ENCODE assay signal across 9 cellular contexts in the genomic region with DNA sequence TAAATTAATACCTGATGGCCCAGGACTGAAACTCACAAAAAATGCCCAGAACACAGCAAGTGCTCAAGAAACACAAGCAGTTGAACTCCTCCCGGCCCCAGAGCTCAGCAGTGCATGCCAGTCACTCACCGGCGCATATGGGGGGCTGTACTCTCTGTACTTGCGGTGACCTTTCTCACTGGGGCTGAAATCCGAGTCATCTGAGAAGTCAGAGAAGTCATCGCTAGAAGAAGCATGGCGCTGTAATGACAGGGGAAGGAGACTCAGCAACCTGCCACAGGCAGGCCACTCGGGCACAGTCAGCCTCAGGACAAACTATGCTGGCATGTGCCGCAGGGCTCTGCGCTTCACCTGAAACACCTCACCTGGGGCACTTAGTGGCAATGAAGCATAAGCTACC. TPM values are rescaled to one million over a fixed set of nuclear protein-coding genes. Genes with fewer than 3 reads are reported as not detected.
DNase-seq lines count a peak whose midpoint lies in the region; ATAC-seq and TF ChIP-seq lines count a peak whose summit lies in the region.
"Had no signal": no experiment of that assay in that cellular context is flagged by ENCODE, and none has a peak within 500 bp of the region (broad histone marks: within the 10 kb centered on the region; RNA-seq: fewer than 3 reads in every experiment).

No MANE protein-coding gene starts in this region.

- DNase-seq in cardiac muscle cell (ENCODE audit: low read depth in 1 of 2, low spot score in 1 of 2) (peak in 1 of 2 donors; percentile 40), Right ventricle myocardium inferior (ENCODE audit: missing footprints) (no peak), RWPE1 (ENCODE audit: low spot score) (no peak), immature natural killer cell (peak in 1 of 3 donors; percentile 15), type B pancreatic cell (ENCODE audit: extremely low spot score, unreplicated experiment) (no peak), NCI-H1694 (lab: John Stamatoyannopoulos, UW) (no peak), SK-N-SH (no peak), NCI-H226 (no peak)

- H3K9me3 ChIP-seq in cardiac muscle cell (ENCODE audit: low read depth) (no peaks in the 10 kb centered on the region), SK-N-SH (no peaks in the 10 kb centered on the region)

- no peaks in the 10 kb centered on the region for H3K9me2 ChIP-seq in SK-N-SH

- peaks cover 31 to 52% of the 10 kb centered on the region in 2 donors for H3K4me1 Mint-ChIP-seq in immature natural killer cell
- peaks cover 40% of the 10 kb centered on the region for H3K4me1 Mint-ChIP-seq in type B pancreatic cell (ENCODE audit: unreplicated experiment)

- no peaks in the 10 kb centered on the region for H3K27me3 Mint-ChIP-seq in immature natural killer cell (ENCODE audit: low read depth in 3 of 3)
- no peaks in the 10 kb centered on the region for H3K27me3 Mint-ChIP-seq in type B pancreatic cell

- H3K4me1 ChIP-seq in cardiac muscle cell (ENCODE audit: low read depth) (peaks cover 37% of the 10 kb centered on the region), SK-N-SH (ENCODE audit: control insufficient read depth in 1 of 2, insufficient read depth in 2 of 2, low read depth in 1 of 2, low read length in 1 of 2) (no peaks in the 10 kb centered on the region; a peak in 1 of 4 replicates)

- H3K27ac Mint-ChIP-seq in immature natural killer cell (peak overlapping the region in 5 of 6 donors; percentile 69 to 94 (median 86)), type B pancreatic cell (peak overlapping the region; percentile 48)

- no peak for TF ChIP-seq RAD21 in SK-N-SH (IDR thresholded peaks at IDR 0.05; ENCODE audit: low read length)

- H3K27me3 ChIP-seq in cardiac muscle cell, result no peaks in the 10 kb centered on the region
- no peaks in the 10 kb centered on the region for H3K27me3 ChIP-seq in SK-N-SH (ENCODE audit: insufficient read depth)

- peak overlapping the region; percentile 81 for H3K27ac ChIP-seq in cardiac muscle cell
- H3K27ac ChIP-seq in RWPE1, result peak overlapping the region; percentile 73
- H3K27ac ChIP-seq in SK-N-SH (ENCODE audit: low read depth in 2 of 2, low read length in 1 of 2), result no peak overlapping the region; a peak in 1 of 4 replicates

- POLR2A ChIA-PET in RWPE1 (lab: Yijun Ruan, JAX; ENCODE audit: low non-redundant PET) (no interaction called here), SK-N-SH (lab: Yijun Ruan, JAX) (no interaction called here)

- H3K9ac ChIP-seq in SK-N-SH, result no peak overlapping the region

- H3K9me3 Mint-ChIP-seq in immature natural killer cell (no peaks in the 10 kb centered on the region), type B pancreatic cell (no peaks in the 10 kb centered on the region)
- H3K9me3 Mint-ChIP-seq: neural crest cell had no signal

- no peaks in the 10 kb centered on the region for H3F3A ChIP-seq in SK-N-SH (replicated peaks; ENCODE audit: insufficient read depth)

- H3K4me3 ChIP-seq in cardiac muscle cell (no peak overlapping the region), SK-N-SH (ENCODE audit: low read depth in 2 of 2, low read length in 1 of 2) (no peak overlapping the region)

- H3K4me3 Mint-ChIP-seq in immature natural killer cell (no peak overlapping the region), type B pancreatic cell (no peak overlapping the region)
- H3K4me3 Mint-ChIP-seq: neural crest cell had no signal

- no peak for ATAC-seq in Right ventricle myocardium inferior

- intact Hi-C loops in Right ventricle myocardium inferior (cut with DNase I), result no loop called here

- H2AFZ ChIP-seq in SK-N-SH (ENCODE audit: low read depth), result no peak overlapping the region

- peaks cover 71% of the 10 kb centered on the region for H3K79me2 ChIP-seq in SK-N-SH (ENCODE audit: insufficient read depth)

- no peak for TF ChIP-seq CTCF in cardiac muscle cell (IDR thresholded peaks at IDR 0.05; ENCODE audit: low read depth, low read length)
- no peak for TF ChIP-seq CTCF in RWPE1 (conservative IDR thresholded peaks at IDR 0.05; ENCODE audit: low read depth)
- TF ChIP-seq CTCF in type B pancreatic cell (conservative IDR thresholded peaks at IDR 0.05), result no peak
- TF ChIP-seq CTCF in SK-N-SH (IDR thresholded peaks at IDR 0.05), result no peak

- no peak overlapping the region for H3K4me2 ChIP-seq in SK-N-SH

- H4K20me1 ChIP-seq in SK-N-SH (ENCODE audit: insufficient read depth), result peaks cover 47% of the 10 kb centered on the region

- peaks cover 0 to 25% (median 10%) of the 10 kb centered on the region in 3 donors for H3K36me3 Mint-ChIP-seq in immature natural killer cell
- H3K36me3 Mint-ChIP-seq in type B pancreatic cell, result peaks cover 31% of the 10 kb centered on the region

- CTCF ChIA-PET in RWPE1 (lab: Yijun Ruan, JAX) (no interaction called here), SK-N-SH (lab: Yijun Ruan, JAX) (interaction anchor here (1.0 to 2.0 kb wide), 2 partner anchors 14 to 21 kb away, joined by 3 to 7 read pairs; no protein-coding TSS in a partner anchor)

- peaks cover 17% of the 10 kb centered on the region for H3K36me3 ChIP-seq in cardiac muscle cell
- H3K36me3 ChIP-seq in SK-N-SH (replicated peaks in 1 of 2; ENCODE audit: control insufficient read depth in 1 of 2, insufficient read depth in 2 of 2, low read length in 1 of 2), result peaks cover 17 to 34% of the 10 kb centered on the region in 2 experiments

- TF ChIP-seq EP300 in SK-N-SH (IDR thresholded peaks at IDR 0.05; ENCODE audit: borderline replicate concordance in 1 of 2, low read depth in 1 of 2, low read length in 1 of 2), result no peak

- WGBS in SK-N-SH (ENCODE audit: low lambda C conversion rate), result 93% methylated on average over 9 of the region's 10 CpGs

TF ChIP-seq in SK-N-SH, 30 proteins besides CTCF, POLR2A, EP300 and RAD21 (continues in another document):
- TF ChIP-seq RXRA (IDR thresholded peaks at IDR 0.05; ENCODE audit: borderline replicate concordance, low read depth), result no peak
- TF ChIP-seq ZBTB33 (IDR thresholded peaks at IDR 0.05; ENCODE audit: borderline replicate concordance, low read depth), result no peak
- no peak for TF ChIP-seq POLR2AphosphoS5 (IDR thresholded peaks at IDR 0.05; ENCODE audit: low read depth, low read length)
- TF ChIP-seq YY1 (IDR thresholded peaks at IDR 0.05; ENCODE audit: low read depth), result no peak
- no peak for TF ChIP-seq RCOR1 (IDR thresholded peaks at IDR 0.05; ENCODE audit: low read length)
- TF ChIP-seq PBX3 (IDR thresholded peaks at IDR 0.05), result no peak
- no peak for TF ChIP-seq SMC3 (IDR thresholded peaks at IDR 0.05; ENCODE audit: low read depth, low read length)
- TF ChIP-seq GATA2 (CRISPR knock-in tag; IDR thresholded peaks at IDR 0.05), result no peak

RNA-seq across cellular contexts. Expression of gene ZC3H4, which starts 19.7 kb away (rescaled TPM):
- total RNA-seq in cardiac muscle cell (23.2 and 34.6 TPM in 2 replicates), Right ventricle myocardium inferior (20.5 TPM), type B pancreatic cell (ENCODE audit: low replicate concordance) (59.9 and 71.4 TPM in 2 replicates)
- polyA plus RNA-seq in cardiac muscle cell (4.2 and 5.0 TPM in 2 replicates), immature natural killer cell (1 to 10 TPM in 2 of 3 donors, under 1 TPM in 1; 0.04 to 2.3 (median 1.1) TPM), SK-N-SH (2012; rRNA removed) (3.9 and 7.6 TPM in 2 replicates)
- polyA plus RNA-seq in SK-N-SH (2012; cell fraction: cytosol; rRNA removed), result 4.6 and 5.7 TPM in 2 replicates
- 14.8 and 20.3 TPM in 2 replicates for polyA plus RNA-seq in SK-N-SH (2012; cell fraction: nucleus; rRNA removed)

RNA-seq across cellular contexts. Expression of gene SAE1, which starts 36.8 kb away (rescaled TPM):
- total RNA-seq in cardiac muscle cell (128 and 148 TPM in 2 replicates), Right ventricle myocardium inferior (45.1 TPM), type B pancreatic cell (ENCODE audit: low replicate concordance) (102 and 155 TPM in 2 replicates)
- polyA plus RNA-seq in cardiac muscle cell (171 and 213 TPM in 2 replicates), immature natural killer cell (100 to 1,000 TPM; 111 to 159 (median 119) TPM), SK-N-SH (2012; rRNA removed) (123 and 126 TPM in 2 replicates)
- 137 and 140 TPM in 2 replicates for polyA plus RNA-seq in SK-N-SH (2012; cell fraction: cytosol; rRNA removed)
- polyA plus RNA-seq in SK-N-SH (2012; cell fraction: nucleus; rRNA removed), result 44.7 and 62.7 TPM in 2 replicates

RNA-seq across cellular contexts. Expression of gene TMEM160, which starts 45.4 kb away (rescaled TPM):
- total RNA-seq in cardiac muscle cell (62.7 and 64.5 TPM in 2 replicates), Right ventricle myocardium inferior (27.7 TPM), type B pancreatic cell (ENCODE audit: low replicate concordance) (28.4 and 37.3 TPM in 2 replicates)
- polyA plus RNA-seq in cardiac muscle cell (123 and 129 TPM in 2 replicates), immature natural killer cell (100 to 1,000 TPM; 175 to 285 (median 192) TPM), SK-N-SH (2012; rRNA removed) (33.0 and 40.1 TPM in 2 replicates)
- polyA plus RNA-seq in SK-N-SH (2012; cell fraction: cytosol; rRNA removed), result 16.8 and 26.2 TPM in 2 replicates
- polyA plus RNA-seq in SK-N-SH (2012; cell fraction: nucleus; rRNA removed), result 13.8 and 35.6 TPM in 2 replicates

Comparison
In these comparisons a context has a peak if more than half of its experiments do, and no peak if none do; other contexts are left out.
1. H3K27ac ChIP-seq: peak in cardiac muscle cell (single experiment) and RWPE1 (single experiment); none in SK-N-SH (0 of 2).